Comparison of ENCODE assay signal across 8 cellular contexts in genomic region chr19:11989112-11989456, GRCh38. TPM values are rescaled to one million over a fixed set of nuclear protein-coding genes. Genes with fewer than 3 reads are reported as not detected.
DNase-seq lines count a peak whose midpoint lies in the region; ATAC-seq and TF ChIP-seq lines count a peak whose summit lies in the region.

No MANE protein-coding gene starts in this region.

- H3K4me3 ChIP-seq in left ventricle myocardium inferior (peak overlapping the region; percentile 83), body of pancreas (peak overlapping the region in 1 of 2 donors; percentile 42), vagina (peak overlapping the region; percentile 52 to 77)
- H3K4me3 ChIP-seq in naive thymus-derived CD4-positive, alpha-beta T cell (ENCODE audit: low read length) = peak overlapping the region; percentile 98

- H3K4me3 Mint-ChIP-seq in naive thymus-derived CD4-positive, alpha-beta T cell = peak overlapping the region; percentile 84 to 99 (median 96)

- peak overlapping the region in 8 of 9 donors; percentile 70 to 97 (median 94) for H3K27ac Mint-ChIP-seq in naive thymus-derived CD4-positive, alpha-beta T cell

- TF ChIP-seq CTCF in left ventricle myocardium inferior (IDR thresholded peaks at IDR 0.05; ENCODE audit: borderline replicate concordance) = peak; percentile 4
- no peak for TF ChIP-seq CTCF in body of pancreas (IDR thresholded peaks at IDR 0.05)
- TF ChIP-seq CTCF in vagina (IDR thresholded peaks at IDR 0.05) = peak in 1 of 3 experiments; percentile 1

- no peak for ATAC-seq in left cardiac atrium
- no peak for ATAC-seq in body of pancreas
- no peak for ATAC-seq in naive thymus-derived CD4-positive, alpha-beta T cell
- ATAC-seq in HG02610 (IDR thresholded peaks at IDR 0.05; ENCODE audit: unreplicated experiment) = no peak

- intact Hi-C loops in left ventricle myocardium inferior (cut with micrococcal nuclease) (loop anchor here (10.0 kb wide), 1 partner anchor 64 kb away; the partner anchor contains the start of gene ZNF700), left cardiac atrium (cut with DNase I) (loop anchor here (2.0 to 10.0 kb wide), 4 partner anchors 66 to 192 kb away; partner anchors contain the start of gene ZNF69 (in 1 of the 2)), body of pancreas (cut with DNase I) (loop anchor here (10.0 kb wide), 1 partner anchor 104 kb away; the partner anchor contains the start of gene ZNF69), vagina (cut with DNase I) (loop anchor here (5.0 kb wide), 1 partner anchor 62 kb away; the partner anchor contains the start of gene ZNF700)
- intact Hi-C loops in naive thymus-derived CD4-positive, alpha-beta T cell (cut with micrococcal nuclease) = loop anchor here (1.0 to 5.0 kb wide), 2 partner anchors 68 to 192 kb away; no protein-coding TSS in a partner anchor

- no peak for DNase-seq in left ventricle myocardium inferior
- no peak for DNase-seq in left cardiac atrium
- no peak for DNase-seq in body of pancreas
- DNase-seq in naive thymus-derived CD4-positive, alpha-beta T cell = no peak
- DNase-seq in vagina (ENCODE audit: extremely low spot score in 2 of 2) = no peak
- no peak for DNase-seq in DMS53 treated with DMSO at 0.1 percent for 48 hours (lab: John Stamatoyannopoulos, UW; ENCODE audit: unreplicated experiment)
- no peak for DNase-seq in iPS-NIHi11 (ENCODE audit: low spot score)

- POLR2A ChIA-PET in naive thymus-derived CD4-positive, alpha-beta T cell (lab: Charles Lee) = interaction anchor here (1.4 to 4.6 kb wide), 5 partner anchors 25 to 300 kb away, joined by 3 to 65 read pairs (median 6); partner anchors contain the start of genes ZNF491, ZNF700 and ZNF763

- H3K27ac ChIP-seq in left ventricle myocardium inferior (replicated peaks) (peak overlapping the region; percentile 83), body of pancreas (peak overlapping the region in 3 of 4 donors; percentile 81 to 87 (median 85)), vagina (no peak overlapping the region)
- H3K27ac ChIP-seq in naive thymus-derived CD4-positive, alpha-beta T cell (ENCODE audit: low read depth, low read length) = peak overlapping the region; percentile 88

- CTCF ChIA-PET in naive thymus-derived CD4-positive, alpha-beta T cell (lab: Charles Lee) = interaction anchor here (0.7 to 5.7 kb wide), 9 partner anchors 8 to 281 kb away, joined by 3 to 95 read pairs (median 6); partner anchors contain the start of genes ZNF491, ZNF700 and ZNF763

- H3K9me3 Mint-ChIP-seq in naive thymus-derived CD4-positive, alpha-beta T cell = peaks cover 0 to 12% (median 0%) of the 10 kb centered on the region in 11 donors

- H3K4me1 Mint-ChIP-seq in naive thymus-derived CD4-positive, alpha-beta T cell = peaks cover 22 to 50% (median 37%) of the 10 kb centered on the region in 7 donors

- H3K9me3 ChIP-seq in left ventricle myocardium inferior (replicated peaks) (no peaks in the 10 kb centered on the region), body of pancreas (no peaks in the 10 kb centered on the region), vagina (no peaks in the 10 kb centered on the region)
- H3K9me3 ChIP-seq in naive thymus-derived CD4-positive, alpha-beta T cell (ENCODE audit: control insufficient read depth in 2 of 3, low read length in 3 of 3) = no peaks in the 10 kb centered on the region

- H3K36me3 ChIP-seq in left ventricle myocardium inferior = no peaks in the 10 kb centered on the region
- H3K36me3 ChIP-seq in body of pancreas (replicated peaks in 1 of 2; ENCODE audit: insufficient read depth in 1 of 2, low read depth in 2 of 2) = no peaks in the 10 kb centered on the region
- peaks cover 0 to 5% (median 0%) of the 10 kb centered on the region in 3 experiments for H3K36me3 ChIP-seq in naive thymus-derived CD4-positive, alpha-beta T cell (ENCODE audit: control insufficient read depth in 2 of 3, insufficient read depth in 3 of 3, low read length in 3 of 3)
- no peaks in the 10 kb centered on the region for H3K36me3 ChIP-seq in vagina

- peaks cover 0 to 2% (median 0%) of the 10 kb centered on the region in 5 donors for H3K27me3 Mint-ChIP-seq in naive thymus-derived CD4-positive, alpha-beta T cell

- H3K27me3 ChIP-seq in left ventricle myocardium inferior (ENCODE audit: low read depth) (no peaks in the 10 kb centered on the region), body of pancreas (no peaks in the 10 kb centered on the region), vagina (no peaks in the 10 kb centered on the region)
- no peaks in the 10 kb centered on the region for H3K27me3 ChIP-seq in naive thymus-derived CD4-positive, alpha-beta T cell (ENCODE audit: control insufficient read depth in 2 of 2, insufficient read depth in 2 of 2, low read length in 2 of 2)

- whole genome bisulfite sequencing in body of pancreas, 2 donors = 51 to 52% methylated on average over 9 of the region's 9 CpGs

- no peak for TF ChIP-seq POLR2A in body of pancreas (IDR thresholded peaks at IDR 0.05)
- TF ChIP-seq POLR2A in vagina (IDR thresholded peaks at IDR 0.05) = no peak

- H3K4me1 ChIP-seq in left ventricle myocardium inferior = peaks cover 32% of the 10 kb centered on the region
- peaks cover 4% of the 10 kb centered on the region for H3K4me1 ChIP-seq in body of pancreas
- H3K4me1 ChIP-seq in naive thymus-derived CD4-positive, alpha-beta T cell (ENCODE audit: control insufficient read depth in 2 of 2, insufficient read depth in 2 of 2, low read length in 2 of 2) = peaks cover 0 to 8% of the 10 kb centered on the region in 2 donors
- H3K4me1 ChIP-seq in vagina = peaks cover 5% of the 10 kb centered on the region

- H3K36me3 Mint-ChIP-seq in naive thymus-derived CD4-positive, alpha-beta T cell = peaks cover 0 to 25% (median 5%) of the 10 kb centered on the region in 5 donors

RNA-seq across cellular contexts. Expression of gene ZNF763, which starts 24.2 kb away (rescaled TPM):
- total RNA-seq in left ventricle myocardium inferior = 3.1 TPM
- 1 to 10 TPM; 1.5 to 3.4 TPM for total RNA-seq in left cardiac atrium
- 1 to 10 TPM in 1 of 2 donors, under 1 TPM in 1; 0.66 to 2.9 TPM for total RNA-seq in body of pancreas
- total RNA-seq in naive thymus-derived CD4-positive, alpha-beta T cell = 10 to 100 TPM in 2 of 5 experiments, 1 to 10 TPM in 3; 1.3 to 17.3 (median 4.4) TPM
- 1 to 10 TPM; 3.2 to 4.5 TPM for polyA plus RNA-seq in naive thymus-derived CD4-positive, alpha-beta T cell
- total RNA-seq in vagina = 2.9 TPM

RNA-seq across cellular contexts. Expression of gene ZNF433, which starts 46.4 kb away (rescaled TPM):
- total RNA-seq in left ventricle myocardium inferior (3.4 TPM), left cardiac atrium (1 to 10 TPM; 2.9 to 4.0 TPM), body of pancreas (1 to 10 TPM; 9.1 to 9.2 TPM), vagina (3.7 TPM)
- 1 to 10 TPM in 3 of 5 experiments, under 1 TPM in 2; 0.10 to 2.2 (median 1.2) TPM for total RNA-seq in naive thymus-derived CD4-positive, alpha-beta T cell
- polyA plus RNA-seq in naive thymus-derived CD4-positive, alpha-beta T cell = 1 to 10 TPM; 4.9 to 5.8 TPM
